Comparison of ENCODE assay signal across 1 cellular context in genomic region chr2:169561364-169561763, GRCh38.
TF ChIP-seq lines count a peak whose summit lies in the region.

No MANE protein-coding gene starts in this region.

TF ChIP-seq in GM12878, 131 proteins besides CTCF, POLR2A, EP300 and RAD21:
- no peak for TF ChIP-seq ZSCAN29 (IDR thresholded peaks at IDR 0.05)
- no peak for TF ChIP-seq ZNF622 (IDR thresholded peaks at IDR 0.05)
- TF ChIP-seq RFX5 (IDR thresholded peaks at IDR 0.05; ENCODE audit: low read depth, low read length): no peak
- TF ChIP-seq FOXM1 (IDR thresholded peaks at IDR 0.05; ENCODE audit: low read depth, low read length): no peak
- TF ChIP-seq LARP7 (IDR thresholded peaks at IDR 0.05): no peak
- no peak for TF ChIP-seq EZH2 (IDR thresholded peaks at IDR 0.05; ENCODE audit: borderline replicate concordance, control insufficient read depth, low read depth, low read length)
- no peak for TF ChIP-seq TCF12 (IDR thresholded peaks at IDR 0.05; ENCODE audit: low read depth, low read length)
- no peak for TF ChIP-seq FOS (IDR thresholded peaks at IDR 0.05; ENCODE audit: borderline replicate concordance, extremely low read depth, insufficient read length)
- no peak for TF ChIP-seq KLF5 (IDR thresholded peaks at IDR 0.05; ENCODE audit: partially characterized antibody)
- TF ChIP-seq SREBF2 (IDR thresholded peaks at IDR 0.05; ENCODE audit: low read length): no peak
TF ChIP-seq in GM12878: peak in this region for 0.
